Comparison of ENCODE assay signal across 2 cellular contexts in the genomic region with DNA sequence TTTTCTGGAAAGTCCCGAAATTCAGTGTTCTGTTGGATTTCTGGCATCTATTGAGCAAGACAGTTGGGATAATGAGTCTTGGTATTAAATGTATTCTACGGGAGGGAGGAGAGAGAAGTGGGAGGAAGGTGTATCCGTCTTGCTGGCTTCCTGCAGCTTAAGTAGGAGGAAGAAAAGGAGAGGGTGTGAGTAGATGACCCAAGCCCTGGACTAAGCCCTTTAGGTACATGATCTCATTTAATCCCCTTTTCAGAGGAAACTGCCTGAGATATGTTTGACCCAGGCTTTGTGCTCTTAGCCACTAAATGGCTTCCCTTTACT.
TF ChIP-seq lines count a peak whose summit lies in the region.

No MANE protein-coding gene starts in this region.

TF ChIP-seq in SK-N-SH treated with all-trans-retinoic acid at 6 μM for 48 hours, 23 proteins besides CTCF, POLR2A, EP300 and RAD21 (continued from another document):
- no peak for TF ChIP-seq CREB5 (CRISPR knock-in tag; IDR thresholded peaks at IDR 0.05; ENCODE audit: low read depth)
- TF ChIP-seq TOX (CRISPR knock-in tag; IDR thresholded peaks at IDR 0.05; ENCODE audit: borderline replicate concordance), result no peak
- no peak for TF ChIP-seq ESRRG (CRISPR knock-in tag; IDR thresholded peaks at IDR 0.05)
- no peak for TF ChIP-seq GLIS3 (CRISPR knock-in tag; IDR thresholded peaks at IDR 0.05)
- no peak for TF ChIP-seq SNAI2 (CRISPR knock-in tag; IDR thresholded peaks at IDR 0.05)
- TF ChIP-seq ZNF8 (CRISPR knock-in tag; IDR thresholded peaks at IDR 0.05), result no peak
- TF ChIP-seq ZC3H10 (CRISPR knock-in tag; IDR thresholded peaks at IDR 0.05), result no peak
- no peak for TF ChIP-seq RARB (CRISPR knock-in tag; IDR thresholded peaks at IDR 0.05)

TF ChIP-seq in GM12878, 131 proteins besides CTCF, POLR2A, EP300 and RAD21 (continued from another document):
- no peak for TF ChIP-seq SKIL (IDR thresholded peaks at IDR 0.05; ENCODE audit: low read depth, poor library complexity, severe bottlenecking)
- TF ChIP-seq, protein P1, sequence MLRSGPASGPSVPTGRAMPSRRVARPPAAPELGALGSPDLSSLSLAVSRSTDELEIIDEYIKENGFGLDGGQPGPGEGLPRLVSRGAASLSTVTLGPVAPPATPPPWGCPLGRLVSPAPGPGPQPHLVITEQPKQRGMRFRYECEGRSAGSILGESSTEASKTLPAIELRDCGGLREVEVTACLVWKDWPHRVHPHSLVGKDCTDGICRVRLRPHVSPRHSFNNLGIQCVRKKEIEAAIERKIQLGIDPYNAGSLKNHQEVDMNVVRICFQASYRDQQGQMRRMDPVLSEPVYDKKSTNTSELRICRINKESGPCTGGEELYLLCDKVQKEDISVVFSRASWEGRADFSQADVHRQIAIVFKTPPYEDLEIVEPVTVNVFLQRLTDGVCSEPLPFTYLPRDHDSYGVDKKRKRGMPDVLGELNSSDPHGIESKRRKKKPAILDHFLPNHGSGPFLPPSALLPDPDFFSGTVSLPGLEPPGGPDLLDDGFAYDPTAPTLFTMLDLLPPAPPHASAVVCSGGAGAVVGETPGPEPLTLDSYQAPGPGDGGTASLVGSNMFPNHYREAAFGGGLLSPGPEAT (IDR thresholded peaks at IDR 0.05; ENCODE audit: low read depth), result 0 out of 2 replicates have a peak, but pooled peaks have one; percentile 21
- no peak for TF ChIP-seq CHD1 (IDR thresholded peaks at IDR 0.05; ENCODE audit: low read depth, low read length)
- no peak for TF ChIP-seq NR2F1 (conservative IDR thresholded peaks at IDR 0.05)
- TF ChIP-seq USF1 (IDR thresholded peaks at IDR 0.05; ENCODE audit: borderline replicate concordance, extremely low read length, insufficient read depth, low read depth, low read length), result no peak
- TF ChIP-seq RUNX3 (IDR thresholded peaks at IDR 0.05; ENCODE audit: low read length), result 0 out of 2 replicates have a peak, but pooled peaks have one; percentile 26
- no peak for TF ChIP-seq MTA2 (IDR thresholded peaks at IDR 0.05; ENCODE audit: low read depth)
- TF ChIP-seq CUX1 (IDR thresholded peaks at IDR 0.05; ENCODE audit: insufficient replicate concordance, low read depth, low read length), result no peak
- TF ChIP-seq NBN (IDR thresholded peaks at IDR 0.05), result no peak
